ENCODE assay signal across 26 cellular contexts in the genomic region with DNA sequence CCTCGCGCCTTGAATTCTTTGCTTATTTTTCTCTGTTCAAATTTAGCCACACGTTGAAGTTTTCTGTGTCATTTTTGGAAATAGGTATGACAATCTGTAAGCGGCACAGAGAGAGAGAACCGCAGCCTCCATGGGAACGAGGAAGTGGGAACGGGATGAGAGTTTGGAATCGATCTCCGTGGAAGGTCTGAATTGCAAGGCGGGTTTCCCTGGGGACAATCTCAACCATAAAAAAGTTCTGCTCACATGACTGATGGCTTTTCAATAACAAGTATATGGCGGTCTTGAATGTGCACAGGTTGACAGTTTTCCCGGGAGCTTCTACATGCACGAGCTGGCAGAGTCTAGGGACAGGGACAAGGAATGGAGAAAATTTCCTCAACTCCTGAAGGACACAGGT.
"Had no signal": no experiment of that assay in that cellular context is flagged by ENCODE, and none has a peak within 500 bp of the region (broad histone marks: within the 10 kb centered on the region; RNA-seq: fewer than 3 reads in every experiment).

No MANE protein-coding gene starts in this region.

- H3K4me3 Mint-ChIP-seq: activated T-cell treated with anti-CD3 and anti-CD28 coated beads, Interleukin-2, amount 50 U/mL, for 24 hours; activated T-helper 17 cell treated with anti-CD3 and anti-CD28 coated beads, Interleukin-2, amount 50 U/mL, for 72 hours; central memory CD8-positive, alpha-beta T cell; immature natural killer cell; memory B cell; naive thymus-derived CD4-positive, alpha-beta T cell; neural progenitor cell had no signal

- ATAC-seq: activated naive CD4-positive, alpha-beta T cell treated with anti-CD3 and anti-CD28 coated beads, Interleukin-2, amount 50 U/mL, for 72 hours; activated T-helper 17 cell treated with anti-CD3 and anti-CD28 coated beads, Interleukin-2, amount 50 U/mL, for 72 hours; foreskin keratinocyte; mucosa of descending colon; naive thymus-derived CD4-positive, alpha-beta T cell; SK-N-SH treated with all-trans-retinoic acid at 6 μM for 48 hours; upper lobe of right lung had no signal

- H3K4me1 Mint-ChIP-seq: central memory CD8-positive, alpha-beta T cell; neural progenitor cell had no signal

- H3K27ac Mint-ChIP-seq: activated naive CD4-positive, alpha-beta T cell treated with anti-CD3 and anti-CD28 coated beads, Interleukin-2, amount 50 U/mL, for 72 hours; activated T-cell treated with anti-CD3 and anti-CD28 coated beads, Interleukin-2, amount 50 U/mL, for 24 hours; activated T-helper 17 cell treated with anti-CD3 and anti-CD28 coated beads, Interleukin-2, amount 50 U/mL, for 72 hours; immature natural killer cell; memory B cell; naive thymus-derived CD4-positive, alpha-beta T cell; neural progenitor cell had no signal

- H3K9me3 ChIP-seq: breast epithelium, mucosa of descending colon, spleen, thoracic aorta, upper lobe of right lung had no signal

- H3K4me1 ChIP-seq: foreskin keratinocyte, neural progenitor cell, upper lobe of right lung had no signal

- H3K27me3 ChIP-seq: breast epithelium, neural progenitor cell, upper lobe of right lung had no signal

- H3K4me3 ChIP-seq: breast epithelium, mucosa of descending colon, neural progenitor cell, spleen, thoracic aorta, upper lobe of right lung had no signal

- H3K9me3 Mint-ChIP-seq: activated naive CD4-positive, alpha-beta T cell treated with anti-CD3 and anti-CD28 coated beads, Interleukin-2, amount 50 U/mL, for 72 hours; activated T-cell treated with anti-CD3 and anti-CD28 coated beads, Interleukin-2, amount 50 U/mL, for 24 hours; activated T-helper 17 cell treated with anti-CD3 and anti-CD28 coated beads, Interleukin-2, amount 50 U/mL, for 72 hours; central memory CD8-positive, alpha-beta T cell; immature natural killer cell; naive thymus-derived CD4-positive, alpha-beta T cell; neural progenitor cell had no signal

- H2AFZ ChIP-seq: neural progenitor cell had no signal

- H3K27ac ChIP-seq: breast epithelium, foreskin keratinocyte, neural progenitor cell, spleen, thoracic aorta, upper lobe of right lung had no signal

- FAIRE-seq: astrocyte, endometrium had no signal

- H3K9ac ChIP-seq: neural progenitor cell had no signal

- H3K36me3 Mint-ChIP-seq: activated naive CD4-positive, alpha-beta T cell treated with anti-CD3 and anti-CD28 coated beads, Interleukin-2, amount 50 U/mL, for 72 hours; immature natural killer cell; neural progenitor cell had no signal

- H3K36me3 ChIP-seq: breast epithelium, neural progenitor cell, spleen, thoracic aorta, upper lobe of right lung had no signal

- DNase-seq: activated CD8-positive, alpha-beta memory T cell treated with anti-CD3 and anti-CD28 coated beads for 24 hours; activated CD8-positive, alpha-beta memory T cell treated with anti-CD3 and anti-CD28 coated beads, Interleukin-2, amount 50 U/mL, for 4 hours; activated T-cell treated with anti-CD3 and anti-CD28 coated beads, Interleukin-2, amount 50 U/mL, for 24 hours; cortex of kidney; erythroblast; foreskin keratinocyte; immature natural killer cell; naive thymus-derived CD4-positive, alpha-beta T cell; retina; spleen; stimulated activated CD4-positive, alpha-beta T cell treated with anti-CD3 and anti-CD28 coated beads, Interleukin-4, amount 100 ng/mL, for 1 hour; stimulated activated naive CD4-positive, alpha-beta T cell; T-helper 1 cell; T-helper 9 cell; upper lobe of right lung had no signal

- H3K4me2 ChIP-seq: neural progenitor cell had no signal
